In the genomic region with DNA sequence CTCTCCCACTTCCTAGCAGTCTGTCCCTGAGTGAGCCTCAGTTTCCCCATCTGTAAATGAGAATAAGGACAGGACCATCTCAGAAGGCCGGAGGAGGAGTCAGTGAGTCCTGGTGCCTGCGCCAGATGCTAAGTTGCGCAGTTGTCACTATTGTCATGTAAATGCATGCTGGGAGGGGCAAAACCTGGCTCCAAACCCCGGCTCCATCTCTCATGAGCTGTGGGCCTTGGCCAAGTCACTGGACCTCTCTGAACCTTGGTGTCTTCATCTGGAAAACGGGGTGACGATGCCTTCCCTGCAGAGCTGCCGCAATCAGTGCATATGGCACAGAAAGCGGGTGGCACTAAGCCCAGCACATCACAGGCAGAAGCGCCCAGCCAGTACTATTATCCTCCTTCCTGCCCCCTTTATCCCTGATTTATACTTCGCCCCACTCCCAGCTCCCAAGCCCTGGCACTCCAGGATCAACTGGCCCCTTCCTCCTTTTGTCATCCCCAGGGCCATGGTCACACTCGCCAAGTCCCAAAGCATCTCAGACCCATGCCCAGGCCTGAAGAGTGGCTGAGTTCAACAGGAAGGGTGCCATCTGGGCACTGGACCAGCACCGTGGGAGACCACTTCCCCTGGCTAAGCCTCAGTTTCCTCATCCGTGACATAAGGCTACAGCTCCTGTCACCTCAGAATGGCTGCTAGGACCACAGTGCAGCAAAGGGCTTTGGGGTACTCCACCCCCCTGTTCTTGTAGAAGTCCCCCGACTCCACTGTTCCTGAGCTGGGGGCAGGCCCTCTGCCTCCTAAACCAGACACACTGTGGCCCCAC, we compare ENCODE assay signal across 2 cellular contexts.
TF ChIP-seq lines count a peak whose summit lies in the region.

No MANE protein-coding gene starts in this region.

TF ChIP-seq in SK-N-SH, 30 proteins besides CTCF, POLR2A, EP300 and RAD21 (continued from another document):
- TF ChIP-seq, protein P1, sequence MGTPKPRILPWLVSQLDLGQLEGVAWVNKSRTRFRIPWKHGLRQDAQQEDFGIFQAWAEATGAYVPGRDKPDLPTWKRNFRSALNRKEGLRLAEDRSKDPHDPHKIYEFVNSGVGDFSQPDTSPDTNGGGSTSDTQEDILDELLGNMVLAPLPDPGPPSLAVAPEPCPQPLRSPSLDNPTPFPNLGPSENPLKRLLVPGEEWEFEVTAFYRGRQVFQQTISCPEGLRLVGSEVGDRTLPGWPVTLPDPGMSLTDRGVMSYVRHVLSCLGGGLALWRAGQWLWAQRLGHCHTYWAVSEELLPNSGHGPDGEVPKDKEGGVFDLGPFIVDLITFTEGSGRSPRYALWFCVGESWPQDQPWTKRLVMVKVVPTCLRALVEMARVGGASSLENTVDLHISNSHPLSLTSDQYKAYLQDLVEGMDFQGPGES (IDR thresholded peaks at IDR 0.05; ENCODE audit: low read depth, low read length), result no peak
- TF ChIP-seq FOSL2 (IDR thresholded peaks at IDR 0.05; ENCODE audit: borderline replicate concordance, low read depth), result no peak
- TF ChIP-seq NFIC (IDR thresholded peaks at IDR 0.05; ENCODE audit: borderline replicate concordance), result no peak

TF ChIP-seq in WTC11, 78 proteins besides CTCF, POLR2A, EP300 and RAD21 (continued from another document):
- TF ChIP-seq, protein P2, sequence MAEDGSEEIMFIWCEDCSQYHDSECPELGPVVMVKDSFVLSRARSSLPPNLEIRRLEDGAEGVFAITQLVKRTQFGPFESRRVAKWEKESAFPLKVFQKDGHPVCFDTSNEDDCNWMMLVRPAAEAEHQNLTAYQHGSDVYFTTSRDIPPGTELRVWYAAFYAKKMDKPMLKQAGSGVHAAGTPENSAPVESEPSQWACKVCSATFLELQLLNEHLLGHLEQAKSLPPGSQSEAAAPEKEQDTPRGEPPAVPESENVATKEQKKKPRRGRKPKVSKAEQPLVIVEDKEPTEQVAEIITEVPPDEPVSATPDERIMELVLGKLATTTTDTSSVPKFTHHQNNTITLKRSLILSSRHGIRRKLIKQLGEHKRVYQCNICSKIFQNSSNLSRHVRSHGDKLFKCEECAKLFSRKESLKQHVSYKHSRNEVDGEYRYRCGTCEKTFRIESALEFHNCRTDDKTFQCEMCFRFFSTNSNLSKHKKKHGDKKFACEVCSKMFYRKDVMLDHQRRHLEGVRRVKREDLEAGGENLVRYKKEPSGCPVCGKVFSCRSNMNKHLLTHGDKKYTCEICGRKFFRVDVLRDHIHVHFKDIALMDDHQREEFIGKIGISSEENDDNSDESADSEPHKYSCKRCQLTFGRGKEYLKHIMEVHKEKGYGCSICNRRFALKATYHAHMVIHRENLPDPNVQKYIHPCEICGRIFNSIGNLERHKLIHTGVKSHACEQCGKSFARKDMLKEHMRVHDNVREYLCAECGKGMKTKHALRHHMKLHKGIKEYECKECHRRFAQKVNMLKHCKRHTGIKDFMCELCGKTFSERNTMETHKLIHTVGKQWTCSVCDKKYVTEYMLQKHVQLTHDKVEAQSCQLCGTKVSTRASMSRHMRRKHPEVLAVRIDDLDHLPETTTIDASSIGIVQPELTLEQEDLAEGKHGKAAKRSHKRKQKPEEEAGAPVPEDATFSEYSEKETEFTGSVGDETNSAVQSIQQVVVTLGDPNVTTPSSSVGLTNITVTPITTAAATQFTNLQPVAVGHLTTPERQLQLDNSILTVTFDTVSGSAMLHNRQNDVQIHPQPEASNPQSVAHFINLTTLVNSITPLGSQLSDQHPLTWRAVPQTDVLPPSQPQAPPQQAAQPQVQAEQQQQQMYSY (CRISPR knock-in tag; IDR thresholded peaks at IDR 0.05), result peak; percentile 49; the same call in 1 of the 2 replicates
- 0 out of 2 replicates have a peak, but pooled peaks have one; percentile 43 for TF ChIP-seq SMAD4 (CRISPR knock-in tag; IDR thresholded peaks at IDR 0.05)
TF ChIP-seq in WTC11: peak in this region for 2.
